In genomic region chr21:17269760-17270159, GRCh38 we compare ENCODE assay signal across 16 cellular contexts.
"Had no signal": no experiment of that assay in that cellular context is flagged by ENCODE, and none has a peak within 500 bp of the region (broad histone marks: within the 10 kb centered on the region; RNA-seq: fewer than 3 reads in every experiment).

No MANE protein-coding gene starts in this region.

- H3K4me3 ChIP-seq: ascending aorta, body of pancreas had no signal

- H3K9ac ChIP-seq: KMS-11 had no signal

- H3K27ac ChIP-seq: ascending aorta, body of pancreas, KMS-11 had no signal

- H3K4me1 ChIP-seq: ascending aorta, body of pancreas had no signal

- H3K27me3 ChIP-seq: ascending aorta, body of pancreas had no signal

- H3K9me3 ChIP-seq: ascending aorta, body of pancreas had no signal

- ATAC-seq: activated naive CD4-positive, alpha-beta T cell treated with anti-CD3 and anti-CD28 coated beads, Interleukin-2, amount 50 U/mL, for 72 hours; activated naive CD8-positive, alpha-beta T cell treated with anti-CD3 and anti-CD28 coated beads, Interleukin-2, amount 50 U/mL, for 24 hours; activated T-cell treated with anti-CD3 and anti-CD28 coated beads, Interleukin-2, amount 50 U/mL, for 4 hours; body of pancreas; T-cell had no signal

- H3K36me3 ChIP-seq: ascending aorta had no signal

- H3K4me2 ChIP-seq: KMS-11 had no signal

- DNase-seq: activated B cell treated with CpG ODN at 0.5 μM for 24 hours; activated CD4-positive, alpha-beta memory T cell treated with anti-CD3 and anti-CD28 coated beads for 36 hours; activated CD4-positive, alpha-beta T cell treated with anti-CD3 and anti-CD28 coated beads for 1 hour; activated CD4-positive, alpha-beta T cell treated with anti-CD3 and anti-CD28 coated beads, Interleukin-2, amount 10 ng/mL, durations not matched to agents 24 days and 14 days; activated CD8-positive, alpha-beta memory T cell treated with anti-CD3 and anti-CD28 coated beads for 24 hours; activated effector memory CD4-positive, alpha-beta T cell treated with anti-CD3 and anti-CD28 coated beads, Interleukin-2, amount 50 U/mL, for 16 hours; activated naive CD4-positive, alpha-beta T cell treated with Interleukin-2 at 50 U/mL for 16 hours; activated naive CD8-positive, alpha-beta T cell treated with anti-CD3 and anti-CD28 coated beads, Interleukin-2, amount 50 U/mL, for 24 hours; activated T-cell treated with anti-CD3 and anti-CD28 coated beads, Interleukin-2, amount 50 U/mL, for 4 hours; amniotic stem cell; T-cell; T1000 had no signal
